16 cellular contexts compared by ENCODE assay signal in the genomic region with DNA sequence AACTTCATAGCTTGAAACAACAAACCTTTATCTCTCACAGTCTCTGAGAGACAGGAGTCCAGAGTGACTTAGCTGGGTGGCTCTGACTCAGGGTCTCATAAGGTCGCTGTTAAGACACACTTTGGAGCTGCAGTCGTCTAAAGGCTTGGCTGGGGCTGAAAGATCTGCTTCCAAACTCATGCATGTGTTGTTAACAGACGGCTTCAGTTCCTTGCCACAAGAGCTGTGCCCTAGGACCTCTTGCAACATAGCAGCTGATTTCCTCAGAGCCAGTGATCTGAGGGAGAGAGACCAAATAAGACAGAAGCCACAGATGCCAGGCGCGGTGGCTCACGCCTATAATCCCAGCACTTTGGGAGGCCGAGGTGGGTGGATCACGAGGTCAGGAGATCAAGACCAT.
DNase-seq lines count a peak whose midpoint lies in the region; ATAC-seq and TF ChIP-seq lines count a peak whose summit lies in the region.
"Had no signal": no experiment of that assay in that cellular context is flagged by ENCODE, and none has a peak within 500 bp of the region (broad histone marks: within the 10 kb centered on the region; RNA-seq: fewer than 3 reads in every experiment).

No MANE protein-coding gene starts in this region.

- H3K27me3 ChIP-seq in HL-60 (ENCODE audit: insufficient read depth, poor library complexity, severe bottlenecking), result no peaks in the 10 kb centered on the region
- H3K27me3 ChIP-seq: right lobe of liver, SJSA1, uterus had no signal

- ATAC-seq in left cardiac atrium (peak in 1 of 2 donors; percentile 77), sciatic nerve (peak; percentile 88)

- CTCF ChIA-PET in activated naive CD4-positive, alpha-beta T cell treated with anti-CD3 and anti-CD28 coated beads for 36 hours (lab: Charles Lee), result interaction anchor here (1.6 kb wide), 1 partner anchor 824 kb away, joined by 4 read pairs; no protein-coding TSS in a partner anchor

- no peak overlapping the region for H3K27ac Mint-ChIP-seq in activated naive CD4-positive, alpha-beta T cell treated with anti-CD3 and anti-CD28 coated beads for 36 hours
- H3K27ac Mint-ChIP-seq: CD4-positive, CD25-positive, alpha-beta regulatory T cell had no signal

- no peak for TF ChIP-seq CTCF in HL-60 (IDR thresholded peaks at IDR 0.05; ENCODE audit: insufficient read depth, low read length)

- H3K4me3 Mint-ChIP-seq in activated naive CD4-positive, alpha-beta T cell treated with anti-CD3 and anti-CD28 coated beads for 36 hours, result no peak overlapping the region
- H3K4me3 Mint-ChIP-seq: CD4-positive, CD25-positive, alpha-beta regulatory T cell had no signal

- no peaks in the 10 kb centered on the region for H3K4me1 Mint-ChIP-seq in activated naive CD4-positive, alpha-beta T cell treated with anti-CD3 and anti-CD28 coated beads for 36 hours (ENCODE audit: low read depth)

- peaks cover 16% of the 10 kb centered on the region for H3K36me3 Mint-ChIP-seq in activated naive CD4-positive, alpha-beta T cell treated with anti-CD3 and anti-CD28 coated beads for 36 hours (ENCODE audit: low read depth)

- H3K27me3 Mint-ChIP-seq in activated naive CD4-positive, alpha-beta T cell treated with anti-CD3 and anti-CD28 coated beads for 36 hours (ENCODE audit: low read depth), result no peaks in the 10 kb centered on the region

- no peak overlapping the region for H3K4me3 ChIP-seq in HL-60 (replicated peaks; ENCODE audit: insufficient read depth, low read length)
- H3K4me3 ChIP-seq: right lobe of liver, SJSA1, uterus had no signal

- H3K27ac ChIP-seq in HL-60 (replicated peaks), result peak overlapping the region; percentile 92
- H3K27ac ChIP-seq: right lobe of liver, SJSA1, uterus had no signal

- H3K9me3 Mint-ChIP-seq in activated naive CD4-positive, alpha-beta T cell treated with anti-CD3 and anti-CD28 coated beads for 36 hours, result peaks cover 3% of the 10 kb centered on the region

- peak; percentile 95 to 99 for DNase-seq in HL-60 (ENCODE audit: low read depth in 1 of 2, low spot score in 1 of 2)
- DNase-seq in SKM-1 treated with dmso at 0.1 percent for 144 hours (lab: John Stamatoyannopoulos, UW; ENCODE audit: unreplicated experiment), result peak; percentile 97
- DNase-seq in left cardiac atrium, result peak; percentile 30
- DNase-seq in sciatic nerve (ENCODE audit: low spot score), result no peak
- no peak for DNase-seq in activated naive CD4-positive, alpha-beta T cell treated with anti-CD3 and anti-CD28 coated beads, Interleukin-2, amount 50 U/mL, for 16 hours
- DNase-seq in activated naive CD4-positive, alpha-beta T cell treated with anti-CD3 and anti-CD28 coated beads for 36 hours, result no peak
- no peak for DNase-seq in NCI-H82 (lab: John Stamatoyannopoulos, UW)
- DNase-seq in putamen (ENCODE audit: low spot score), result no peak
- DNase-seq: activated CD4-positive, alpha-beta T cell treated with anti-CD3 and anti-CD28 coated beads, Interleukin-2, amount 50 U/mL, for 4 hours; CD4-positive, CD25-positive, alpha-beta regulatory T cell; KG1; NCI-H187; right lobe of liver; stimulated activated naive CD4-positive, alpha-beta T cell treated with Interleukin-2 at 50 U/mL for 16 hours; uterus had no signal

- intact Hi-C loops in left cardiac atrium (cut with DNase I) (loop anchor here in 1 of 2 donors (10.0 kb wide), 1 partner anchor 179 kb away; a partner anchor contains a TSS), sciatic nerve (cut with DNase I) (no loop called here)
- intact Hi-C loops in activated naive CD4-positive, alpha-beta T cell treated with anti-CD3 and anti-CD28 coated beads for 36 hours (cut with micrococcal nuclease), result loop anchor here (10.0 kb wide), 1 partner anchor 179 kb away; a partner anchor contains a TSS

Comparison
In these comparisons a context has a peak if more than half of its experiments do, and no peak if none do; other contexts are left out.
1. DNase-seq: peak in HL-60 (2 of 2), SKM-1 treated with dmso at 0.1 percent for 144 hours (single experiment) and left cardiac atrium (single experiment); none in sciatic nerve (single experiment), activated naive CD4-positive, alpha-beta T cell treated with anti-CD3 and anti-CD28 coated beads, Interleukin-2, amount 50 U/mL, for 16 hours (single experiment), activated naive CD4-positive, alpha-beta T cell treated with anti-CD3 and anti-CD28 coated beads for 36 hours (single experiment), NCI-H82 (single experiment) and putamen (single experiment).